In the genomic region with DNA sequence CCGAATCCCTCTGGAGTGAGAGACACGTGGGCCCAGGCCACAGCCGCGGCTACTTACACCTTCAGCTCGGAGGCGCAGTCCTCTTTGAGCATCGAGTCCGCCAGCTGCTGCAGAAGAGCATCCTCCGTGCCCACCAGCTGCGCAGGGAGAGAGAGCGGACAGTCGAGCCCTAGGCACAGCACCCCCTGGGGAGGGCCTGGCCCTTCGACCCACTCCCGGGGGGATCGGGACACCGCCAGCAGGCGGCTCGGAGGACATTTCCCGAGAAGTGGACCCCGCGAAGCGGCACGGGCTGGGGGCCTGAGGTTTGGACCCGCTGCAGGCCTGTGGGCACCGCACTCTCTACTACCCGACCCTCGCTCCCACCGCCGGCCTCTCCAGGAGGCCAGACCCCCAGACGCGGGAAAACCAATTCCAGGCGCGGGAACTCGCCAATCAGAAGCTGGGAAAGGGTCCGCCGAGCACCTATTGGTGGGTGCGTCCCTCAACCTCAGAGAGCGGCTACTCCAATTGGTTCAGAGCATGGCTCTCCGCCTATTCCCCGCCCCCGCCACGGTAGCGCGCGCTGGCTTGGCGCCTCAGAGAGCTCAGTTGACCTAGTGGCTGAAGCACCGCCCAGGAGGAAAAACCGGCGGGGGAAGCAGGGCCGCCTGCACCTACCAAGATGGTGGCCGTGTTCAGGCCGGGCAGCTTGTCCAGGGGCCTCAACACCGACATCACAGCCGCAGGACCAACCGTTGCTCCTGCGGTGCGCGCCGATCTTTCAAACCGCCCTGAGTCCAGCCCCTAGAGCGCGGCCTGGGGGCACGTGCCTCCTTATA, we compare ENCODE assay signal across 8 cellular contexts. TPM values are rescaled to one million over a fixed set of nuclear protein-coding genes. Genes with fewer than 3 reads are reported as not detected.
A peak's percentile ranks its signal among the peaks of the same experiment; 100 is the strongest.
DNase-seq lines count a peak whose midpoint lies in the region; ATAC-seq and TF ChIP-seq lines count a peak whose summit lies in the region.

Gene CENPM (minus strand): TSS at position 793 of the 821 bp plus-strand sequence. CDS start 76 bp downstream, at position 717.

- H3K27ac ChIP-seq in SK-N-MC (peak within 1 kb of the TSS; percentile 78), gastroesophageal sphincter (peak within 1 kb of the TSS in 3 of 4 donors; percentile 66 to 74 (median 68)), neuronal stem cell (replicated peaks; ENCODE audit: low read length) (peak within 1 kb of the TSS; percentile 90), subcutaneous abdominal adipose tissue (ENCODE audit: low read depth, low read length) (no peak within 1 kb of the TSS)

- peak within 1 kb of the TSS; percentile 94 for H3K18ac ChIP-seq in neuronal stem cell (ENCODE audit: low read length)

- peak within 1 kb of the TSS; percentile 65 for H2BK120ac ChIP-seq in neuronal stem cell (ENCODE audit: low read depth, low read length)

- 0% methylated on average over 3 to 8 of the region's 63 CpGs for WGBS in gastroesophageal sphincter (ENCODE audit: low coverage in 1 of 2), 2 donors
- no CpG with 5 or more reads among the region's 63 CpGs for WGBS in neuronal stem cell (ENCODE audit: extremely low coverage in 2 of 2, insufficient read length in 2 of 2, insufficient replicate concordance in 1 of 2), 2 donors

- H3K27me3 ChIP-seq in GM06990 (replicated peaks; ENCODE audit: control insufficient read depth, insufficient read depth, low read length) (no peaks in the 10 kb centered on the region), gastroesophageal sphincter (peaks cover 9% of the 10 kb centered on the region), neuronal stem cell (ENCODE audit: control insufficient read depth in 3 of 3, insufficient read depth in 3 of 3, low read depth in 1 of 3, low read length in 3 of 3) (no peaks in the 10 kb centered on the region), subcutaneous abdominal adipose tissue (ENCODE audit: control insufficient read depth in 5 of 5, insufficient read depth in 4 of 5, low read length in 5 of 5) (peaks cover 0 to 8% (median 3%) of the 10 kb centered on the region in 5 donors)

- H2BK5ac ChIP-seq in neuronal stem cell (ENCODE audit: low read length): peak within 1 kb of the TSS; percentile 70

- peak within 1 kb of the TSS; percentile 87 for H3K27ac Mint-ChIP-seq in activated naive CD4-positive, alpha-beta T cell treated with anti-CD3 and anti-CD28 coated beads for 36 hours

- H3K9me3 ChIP-seq in SK-N-MC (ENCODE audit: low read depth, low read length) (no peaks in the 10 kb centered on the region), gastroesophageal sphincter (no peaks in the 10 kb centered on the region), neuronal stem cell (replicated peaks in 1 of 2; ENCODE audit: control insufficient read depth in 2 of 2, insufficient read depth in 1 of 2, low read depth in 1 of 2, low read length in 2 of 2) (no peaks in the 10 kb centered on the region), subcutaneous abdominal adipose tissue (ENCODE audit: control insufficient read depth in 5 of 5, low read length in 5 of 5) (no peaks in the 10 kb centered on the region)

- H3K4me1 ChIP-seq in gastroesophageal sphincter (peaks cover 0 to 20% (median 5%) of the 10 kb centered on the region in 3 donors), neuronal stem cell (ENCODE audit: control insufficient read depth in 2 of 2, insufficient read depth in 1 of 2, low read depth in 1 of 2, low read length in 2 of 2) (peaks cover 14 to 23% of the 10 kb centered on the region in 2 donors), subcutaneous abdominal adipose tissue (ENCODE audit: control insufficient read depth in 5 of 5, insufficient read depth in 5 of 5, low read length in 5 of 5) (peaks cover 0 to 20% (median 15%) of the 10 kb centered on the region in 5 donors)

- peaks cover 42% of the 10 kb centered on the region for H3K36me3 Mint-ChIP-seq in activated naive CD4-positive, alpha-beta T cell treated with anti-CD3 and anti-CD28 coated beads for 36 hours (ENCODE audit: low read depth)

- peak within 1 kb of the TSS; percentile 57 for H3K4ac ChIP-seq in neuronal stem cell (ENCODE audit: low read length)

- H3K27me3 Mint-ChIP-seq in activated naive CD4-positive, alpha-beta T cell treated with anti-CD3 and anti-CD28 coated beads for 36 hours (ENCODE audit: low read depth): no peaks in the 10 kb centered on the region

- H2BK15ac ChIP-seq in neuronal stem cell (ENCODE audit: low read length): peak within 1 kb of the TSS; percentile 8

- CTCF ChIA-PET in activated naive CD4-positive, alpha-beta T cell treated with anti-CD3 and anti-CD28 coated beads for 36 hours (lab: Charles Lee): interaction anchor here (0.6 to 1.8 kb wide), 10 partner anchors 10 to 444 kb away, joined by 3 to 8 read pairs (median 3); partner anchors contain the start of gene CCDC134

- H2BK12ac ChIP-seq in neuronal stem cell (ENCODE audit: low read length): no peak within 1 kb of the TSS

- intact Hi-C loops in activated naive CD4-positive, alpha-beta T cell treated with anti-CD3 and anti-CD28 coated beads for 36 hours (cut with micrococcal nuclease): loop anchor here (2.0 to 10.0 kb wide), 2 partner anchors 132 to 502 kb away; partner anchors contain the start of genes SMDT1 and TOB2

- no peak for TF ChIP-seq POLR2A in gastroesophageal sphincter (IDR thresholded peaks at IDR 0.05)

- H3K4me3 Mint-ChIP-seq in activated naive CD4-positive, alpha-beta T cell treated with anti-CD3 and anti-CD28 coated beads for 36 hours: peak within 1 kb of the TSS; percentile 95

- H3K4me1 Mint-ChIP-seq in activated naive CD4-positive, alpha-beta T cell treated with anti-CD3 and anti-CD28 coated beads for 36 hours (ENCODE audit: low read depth): peaks cover 61% of the 10 kb centered on the region

- peak within 1 kb of the TSS; percentile 49 for H3K23ac ChIP-seq in neuronal stem cell (ENCODE audit: low read depth, low read length, poor library complexity)

- peak within 1 kb of the TSS; percentile 99 for H3K4me2 ChIP-seq in neuronal stem cell (ENCODE audit: insufficient read depth, low read length, poor library complexity, severe bottlenecking)

- peak within 1 kb of the TSS; percentile 40 for H3K14ac ChIP-seq in neuronal stem cell (ENCODE audit: low read length)

- peak within 1 kb of the TSS; percentile 90 for H3K9ac ChIP-seq in SK-N-MC (ENCODE audit: insufficient read length)
- peak within 1 kb of the TSS; percentile 97 for H3K9ac ChIP-seq in neuronal stem cell (ENCODE audit: low read depth, low read length, poor library complexity)
- peak within 1 kb of the TSS in 4 of 5 donors; percentile 40 to 73 (median 63) for H3K9ac ChIP-seq in subcutaneous abdominal adipose tissue (ENCODE audit: low read length in 5 of 5)

- peak within 1 kb of the TSS; percentile 87 for H3K4me3 ChIP-seq in GM06990 (replicated peaks; ENCODE audit: low read depth, low read length)
- H3K4me3 ChIP-seq in HFF-Myc (replicated peaks; ENCODE audit: low read depth, low read length): peak within 1 kb of the TSS; percentile 71
- H3K4me3 ChIP-seq in SK-N-MC: peak within 1 kb of the TSS; percentile 92
- peak within 1 kb of the TSS; percentile 49 to 73 for H3K4me3 ChIP-seq in gastroesophageal sphincter
- peak within 1 kb of the TSS; percentile 72 to 94 for H3K4me3 ChIP-seq in neuronal stem cell (ENCODE audit: low read length in 2 of 2)
- peak within 1 kb of the TSS; percentile 74 to 90 (median 87) for H3K4me3 ChIP-seq in subcutaneous abdominal adipose tissue (ENCODE audit: low read depth in 1 of 5, low read length in 5 of 5)

- H2AK5ac ChIP-seq in neuronal stem cell (ENCODE audit: low read depth, low read length): peak within 1 kb of the TSS; percentile 73

- no peaks in the 10 kb centered on the region for H3K9me3 Mint-ChIP-seq in activated naive CD4-positive, alpha-beta T cell treated with anti-CD3 and anti-CD28 coated beads for 36 hours

- H3K79me1 ChIP-seq in neuronal stem cell (ENCODE audit: low read depth, low read length): peaks cover 12% of the 10 kb centered on the region

- peak within 1 kb of the TSS; percentile 95 for H4K91ac ChIP-seq in neuronal stem cell (ENCODE audit: low read depth, low read length, poor library complexity)

- no peak for TF ChIP-seq EP300 in gastroesophageal sphincter (IDR thresholded peaks at IDR 0.05)

- peaks cover 5% of the 10 kb centered on the region for H3K36me3 ChIP-seq in GM06990 (ENCODE audit: control insufficient read depth, insufficient read depth, low read length)
- H3K36me3 ChIP-seq in SK-N-MC (ENCODE audit: insufficient read depth, low read length): peaks cover 32% of the 10 kb centered on the region
- no peaks in the 10 kb centered on the region for H3K36me3 ChIP-seq in gastroesophageal sphincter
- peaks cover 24 to 40% of the 10 kb centered on the region in 2 donors for H3K36me3 ChIP-seq in neuronal stem cell (replicated peaks in 1 of 2; ENCODE audit: control insufficient read depth in 2 of 2, insufficient read depth in 2 of 2, low read length in 2 of 2)
- H3K36me3 ChIP-seq in subcutaneous abdominal adipose tissue (ENCODE audit: control insufficient read depth in 5 of 5, insufficient read depth in 5 of 5, low read length in 5 of 5): no peaks in the 10 kb centered on the region

- TF ChIP-seq CTCF in GM06990 (IDR thresholded peaks at IDR 0.05; ENCODE audit: insufficient read depth, low read length, poor library complexity, severe bottlenecking) (peak; percentile 12), HFF-Myc (IDR thresholded peaks at IDR 0.05; ENCODE audit: low read depth, low read length, missing control alignments) (no peak), gastroesophageal sphincter (IDR thresholded peaks at IDR 0.05) (peak in 3 of 4 experiments; percentile 32 to 41 (median 36))

- no peak within 1 kb of the TSS for H4K8ac ChIP-seq in neuronal stem cell (ENCODE audit: low read depth, low read length)

- DNase-seq in GM06990 (ENCODE audit: extremely low read depth, insufficient read length) (peak; percentile 98), HFF-Myc (ENCODE audit: extremely low read depth, low read depth) (peak; percentile 85), NAMALWA (ENCODE audit: low spot score) (peak; percentile 95), SK-N-MC (ENCODE audit: low read depth, low spot score) (peak; percentile 68), neuronal stem cell (ENCODE audit: low spot score) (peak; percentile 93)
- peak; percentile 97 for DNase-seq in activated naive CD4-positive, alpha-beta T cell treated with anti-CD3 and anti-CD28 coated beads for 36 hours

- ATAC-seq in gastroesophageal sphincter: peak; percentile 99

- H2AFZ ChIP-seq in neuronal stem cell (ENCODE audit: low read length): peak within 1 kb of the TSS; percentile 93

RNA-seq across cellular contexts. Expression of gene CENPM, which starts in this region (rescaled TPM):
- total RNA-seq in activated naive CD4-positive, alpha-beta T cell treated with anti-CD3 and anti-CD28 coated beads for 36 hours: 100 to 1,000 TPM in 1 of 2 experiments, 10 to 100 TPM in 1; 95.4 to 110 TPM
- total RNA-seq in gastroesophageal sphincter: 1 to 10 TPM in 2 of 4 donors, not detected in 2; 1.9 to 3.4 TPM
- 31.3 TPM for polyA plus RNA-seq in neuronal stem cell (2013, experiment 1 of 2)
- polyA plus RNA-seq in neuronal stem cell (2013, experiment 2 of 2): 32.8 TPM

Comparison
In these comparisons a context has a peak if more than half of its experiments do, and no peak if none do; other contexts are left out.
1. RNA of gene CENPM (total RNA-seq): 95.4 to 110 TPM in activated naive CD4-positive, alpha-beta T cell treated with anti-CD3 and anti-CD28 coated beads for 36 hours; 1.9 to 3.4 TPM in gastroesophageal sphincter; every median in the first group is over 10 times any median in the second.
2. Peak in every context shown above with its lines, with median percentiles within 50 percentile points of each other: DNase-seq, H3K4me3 ChIP-seq and H3K9ac ChIP-seq.